ENCODE assay signal across 10 cellular contexts in the genomic region with DNA sequence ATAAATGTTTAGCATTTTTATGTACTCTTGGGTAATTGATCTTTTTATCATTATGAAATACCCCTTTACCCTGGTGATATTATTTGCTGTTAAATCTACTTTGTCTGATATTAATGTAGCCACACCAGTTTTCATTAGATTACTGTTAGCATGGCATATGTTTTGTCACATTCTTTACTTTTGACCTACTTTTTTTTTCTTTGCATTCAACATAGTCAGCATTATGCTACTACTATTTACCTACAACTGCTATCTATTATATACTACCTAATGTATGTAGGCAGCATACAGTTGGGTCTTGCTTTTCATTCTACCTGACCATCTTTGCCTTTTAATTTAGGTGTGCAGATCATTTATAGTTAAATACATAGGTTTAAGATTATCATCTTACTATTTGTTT.
"Had no signal": no experiment of that assay in that cellular context is flagged by ENCODE, and none has a peak within 500 bp of the region (broad histone marks: within the 10 kb centered on the region; RNA-seq: fewer than 3 reads in every experiment).

No MANE protein-coding gene starts in this region.

- H3K36me3 ChIP-seq: HAP-1 had no signal

- H3K9ac ChIP-seq: GM23248, KMS-11 had no signal

- DNase-seq: GM23248, GOT3, H7, HFFc6, IMR-90, KBM-7 had no signal

- H2AFZ ChIP-seq: GM23248 had no signal

- H3K27ac Mint-ChIP-seq: HFFc6 had no signal

- H3K4me3 Mint-ChIP-seq: HFFc6 had no signal

- H3K4me1 ChIP-seq: HAP-1 had no signal

- H3K4me2 ChIP-seq: KMS-11 had no signal

- H3K4me3 ChIP-seq: GM23248, HAP-1 had no signal

- H3K27ac ChIP-seq: GM23248, HL-60, KMS-11 had no signal

- H3K9me3 ChIP-seq: HAP-1 had no signal

- ATAC-seq: HCT116 had no signal
